8 cellular contexts compared by ENCODE assay signal in genomic region chr7:145919712-145920111, GRCh38.
"Had no signal": no experiment of that assay in that cellular context is flagged by ENCODE, and none has a peak within 500 bp of the region (broad histone marks: within the 10 kb centered on the region; RNA-seq: fewer than 3 reads in every experiment).

No MANE protein-coding gene starts in this region.

- H3K4me3 ChIP-seq: GM12878 had no signal

- ATAC-seq: GM12878 had no signal

- DNase-seq: GDM1, GF-D8 had no signal

- FAIRE-seq: G401.6, GM12878, GM12891, GM12892, GM18507, GM19239 had no signal
